Comparison of ENCODE assay signal across 1 cellular context in genomic region chr9:110900917-110901316, GRCh38.
TF ChIP-seq lines count a peak whose summit lies in the region.

No MANE protein-coding gene starts in this region.

TF ChIP-seq in SK-N-SH treated with all-trans-retinoic acid at 6 μM for 48 hours, 23 proteins besides CTCF, POLR2A, EP300 and RAD21 (continued from another document):
- no peak for TF ChIP-seq POU6F1 (CRISPR knock-in tag; IDR thresholded peaks at IDR 0.05; ENCODE audit: borderline replicate concordance, low read depth)
- TF ChIP-seq ZNF70 (CRISPR knock-in tag; IDR thresholded peaks at IDR 0.05): no peak
- TF ChIP-seq PPARA (CRISPR knock-in tag; IDR thresholded peaks at IDR 0.05; ENCODE audit: borderline replicate concordance): no peak
- TF ChIP-seq GLIS3 (CRISPR knock-in tag; IDR thresholded peaks at IDR 0.05): no peak
- TF ChIP-seq TCF4 (CRISPR knock-in tag; IDR thresholded peaks at IDR 0.05; ENCODE audit: borderline replicate concordance): no peak
- TF ChIP-seq CREB5 (CRISPR knock-in tag; IDR thresholded peaks at IDR 0.05; ENCODE audit: low read depth): no peak
- TF ChIP-seq ZFP3 (CRISPR knock-in tag; IDR thresholded peaks at IDR 0.05): no peak
- TF ChIP-seq TSHZ2 (CRISPR knock-in tag; IDR thresholded peaks at IDR 0.05): no peak
- TF ChIP-seq CSDC2 (CRISPR knock-in tag; IDR thresholded peaks at IDR 0.05): no peak
- no peak for TF ChIP-seq ZNF8 (CRISPR knock-in tag; IDR thresholded peaks at IDR 0.05)
